Comparison of ENCODE assay signal across 10 cellular contexts in the genomic region with DNA sequence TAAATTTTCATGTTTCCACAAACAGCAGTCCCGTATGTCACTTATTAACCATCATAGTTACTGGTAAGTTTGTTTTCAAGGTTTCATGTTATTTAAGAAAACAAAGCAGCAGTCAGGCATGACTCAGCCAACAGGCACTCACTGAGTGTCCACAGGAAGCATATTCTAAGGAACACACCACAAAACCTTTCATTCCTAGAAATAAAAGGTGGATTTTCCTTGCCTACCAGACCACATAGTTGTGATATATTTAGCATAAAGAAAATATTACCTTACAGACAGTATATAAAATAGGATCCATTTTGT.
A peak's percentile ranks its signal among the peaks of the same experiment; 100 is the strongest.
DNase-seq lines count a peak whose midpoint lies in the region; ATAC-seq and TF ChIP-seq lines count a peak whose summit lies in the region.
"Had no signal": no experiment of that assay in that cellular context is flagged by ENCODE, and none has a peak within 500 bp of the region (broad histone marks: within the 10 kb centered on the region; RNA-seq: fewer than 3 reads in every experiment).

No MANE protein-coding gene starts in this region.

- H3K36me3 Mint-ChIP-seq in activated CD4-positive, alpha-beta T cell treated with anti-CD3 and anti-CD28 coated beads, Interleukin-2, amount 10 ng/mL, durations not matched to agents 24 days and 14 days (ENCODE audit: low read depth): no peaks in the 10 kb centered on the region
- no peaks in the 10 kb centered on the region for H3K36me3 Mint-ChIP-seq in glutamatergic neuron (ENCODE audit: unreplicated experiment)
- H3K36me3 Mint-ChIP-seq: WTC11 had no signal

- no peak for TF ChIP-seq POLR2A in GM18505 (IDR thresholded peaks at IDR 0.05; ENCODE audit: borderline replicate concordance, extremely low read depth, insufficient read depth, insufficient read length)

- no peak overlapping the region for H3K4me3 Mint-ChIP-seq in activated CD4-positive, alpha-beta T cell treated with anti-CD3 and anti-CD28 coated beads, Interleukin-2, amount 10 ng/mL, durations not matched to agents 24 days and 14 days
- H3K4me3 Mint-ChIP-seq in glutamatergic neuron (ENCODE audit: unreplicated experiment): no peak overlapping the region
- H3K4me3 Mint-ChIP-seq: WTC11 had no signal

- DNase-seq in T1000 (lab: John Stamatoyannopoulos, UW) (peak; percentile 50), lung microvascular endothelial cell (ENCODE audit: low read depth in 2 of 2) (peak; percentile 80 to 97), inferior parietal cortex (ENCODE audit: extremely low spot score) (no peak), NCI-H524 treated with DMSO at 0.1 percent for 48 hours (lab: John Stamatoyannopoulos, UW) (no peak), glutamatergic neuron (no peak)
- DNase-seq in activated CD4-positive, alpha-beta T cell treated with anti-CD3 and anti-CD28 coated beads, Interleukin-2, amount 10 ng/mL, durations not matched to agents 24 days and 14 days: no peak
- DNase-seq: heart left ventricle had no signal

- H3K9me3 Mint-ChIP-seq in activated CD4-positive, alpha-beta T cell treated with anti-CD3 and anti-CD28 coated beads, Interleukin-2, amount 10 ng/mL, durations not matched to agents 24 days and 14 days: no peaks in the 10 kb centered on the region
- H3K9me3 Mint-ChIP-seq in glutamatergic neuron (ENCODE audit: unreplicated experiment): no peaks in the 10 kb centered on the region
- H3K9me3 Mint-ChIP-seq: WTC11 had no signal

- ATAC-seq in GM18505 (IDR thresholded peaks at IDR 0.05; ENCODE audit: unreplicated experiment): peak; percentile 54
- ATAC-seq in HG02973 (IDR thresholded peaks at IDR 0.05; ENCODE audit: unreplicated experiment): peak; percentile 85
- ATAC-seq: heart left ventricle, WTC11 had no signal

- no peaks in the 10 kb centered on the region for H3K27me3 Mint-ChIP-seq in activated CD4-positive, alpha-beta T cell treated with anti-CD3 and anti-CD28 coated beads, Interleukin-2, amount 10 ng/mL, durations not matched to agents 24 days and 14 days
- H3K27me3 Mint-ChIP-seq in glutamatergic neuron (ENCODE audit: unreplicated experiment): no peaks in the 10 kb centered on the region

- TF ChIP-seq CTCF in glutamatergic neuron (IDR thresholded peaks at IDR 0.05; ENCODE audit: partially characterized antibody, unreplicated experiment): no peak

- no peaks in the 10 kb centered on the region for H3K4me1 Mint-ChIP-seq in activated CD4-positive, alpha-beta T cell treated with anti-CD3 and anti-CD28 coated beads, Interleukin-2, amount 10 ng/mL, durations not matched to agents 24 days and 14 days
- H3K4me1 Mint-ChIP-seq in glutamatergic neuron (ENCODE audit: low read depth, unreplicated experiment): no peaks in the 10 kb centered on the region
- H3K4me1 Mint-ChIP-seq: WTC11 had no signal

- intact Hi-C loops in activated CD4-positive, alpha-beta T cell treated with anti-CD3 and anti-CD28 coated beads, Interleukin-2, amount 10 ng/mL, durations not matched to agents 24 days and 14 days (cut with micrococcal nuclease): no loop called here

- no peak overlapping the region for H3K27ac Mint-ChIP-seq in activated CD4-positive, alpha-beta T cell treated with anti-CD3 and anti-CD28 coated beads, Interleukin-2, amount 10 ng/mL, durations not matched to agents 24 days and 14 days
- H3K27ac Mint-ChIP-seq in glutamatergic neuron (ENCODE audit: unreplicated experiment): no peak overlapping the region
- H3K27ac Mint-ChIP-seq: WTC11 had no signal

Comparison
In these comparisons a context has a peak if more than half of its experiments do, and no peak if none do; other contexts are left out.
1. DNase-seq: peak in T1000 (single experiment) and lung microvascular endothelial cell (2 of 2); none in inferior parietal cortex (single experiment), NCI-H524 treated with DMSO at 0.1 percent for 48 hours (single experiment), activated CD4-positive, alpha-beta T cell treated with anti-CD3 and anti-CD28 coated beads, Interleukin-2, amount 10 ng/mL, durations not matched to agents 24 days and 14 days (single experiment) and glutamatergic neuron (single experiment).